Comparison of ENCODE assay signal across 9 cellular contexts in genomic region chr3:195892355-195893120, GRCh38. TPM values are rescaled to one million over a fixed set of nuclear protein-coding genes. Genes with fewer than 3 reads are reported as not detected.
DNase-seq lines count a peak whose midpoint lies in the region; TF ChIP-seq lines count a peak whose summit lies in the region.
"Had no signal": no experiment of that assay in that cellular context is flagged by ENCODE, and none has a peak within 500 bp of the region (broad histone marks: within the 10 kb centered on the region; RNA-seq: fewer than 3 reads in every experiment).

No MANE protein-coding gene starts in this region.

- intact Hi-C loops in thyroid gland (cut with DNase I): no loop called here
- intact Hi-C loops in CD4-positive, alpha-beta memory T cell (cut with micrococcal nuclease): no loop called here
- intact Hi-C loops in activated CD4-positive, alpha-beta T cell treated with anti-CD3 and anti-CD28 coated beads, Interleukin-2, amount 10 ng/mL, durations not matched to agents 24 days and 14 days (cut with micrococcal nuclease): no loop called here

- H3K36me3 ChIP-seq in thyroid gland: no peaks in the 10 kb centered on the region
- H3K36me3 ChIP-seq in CD4-positive, alpha-beta memory T cell (ENCODE audit: insufficient read depth, low read length): peaks cover 8% of the 10 kb centered on the region

- POLR2A ChIA-PET in CD4-positive, alpha-beta memory T cell (lab: Charles Lee; ENCODE audit: partially characterized antibody): interaction anchor here (1.1 to 9.0 kb wide), 3 partner anchors 15 to 21 kb away, joined by 3 to 245 read pairs (median 73); partner anchors contain the start of gene TNK2
- POLR2A ChIA-PET in HEK293T (lab: Yijun Ruan, JAX): no interaction called here

- WGBS in thyroid gland, 2 donors: 2 to 15% methylated on average over 8 to 20 of the region's 28 CpGs

- no peak overlapping the region for H3K27ac Mint-ChIP-seq in CD4-positive, alpha-beta memory T cell
- no peak overlapping the region for H3K27ac Mint-ChIP-seq in activated CD4-positive, alpha-beta T cell treated with anti-CD3 and anti-CD28 coated beads, Interleukin-2, amount 10 ng/mL, durations not matched to agents 24 days and 14 days

- peak overlapping the region; percentile 64 to 75 (median 75) for H3K27ac ChIP-seq in thyroid gland
- no peak overlapping the region for H3K27ac ChIP-seq in CD4-positive, alpha-beta memory T cell (ENCODE audit: low read depth, low read length)

- TF ChIP-seq POLR2A in thyroid gland (IDR thresholded peaks at IDR 0.05): peak in 1 of 2 donors; percentile 47

- H3K4me3 Mint-ChIP-seq in CD4-positive, alpha-beta memory T cell: no peak overlapping the region
- H3K4me3 Mint-ChIP-seq in activated CD4-positive, alpha-beta T cell treated with anti-CD3 and anti-CD28 coated beads, Interleukin-2, amount 10 ng/mL, durations not matched to agents 24 days and 14 days: no peak overlapping the region

- H3K4me3 ChIP-seq in thyroid gland (replicated peaks in 1 of 3): peak overlapping the region in 1 of 3 donors; percentile 10
- H3K4me3 ChIP-seq in CD4-positive, alpha-beta memory T cell (ENCODE audit: low read length in 2 of 2): no peak overlapping the region

- H3K36me3 Mint-ChIP-seq in CD4-positive, alpha-beta memory T cell: peaks cover 4 to 19% of the 10 kb centered on the region in 2 donors
- H3K36me3 Mint-ChIP-seq in activated CD4-positive, alpha-beta T cell treated with anti-CD3 and anti-CD28 coated beads, Interleukin-2, amount 10 ng/mL, durations not matched to agents 24 days and 14 days (ENCODE audit: low read depth): peaks cover 12% of the 10 kb centered on the region

- no peaks in the 10 kb centered on the region for H3K27me3 Mint-ChIP-seq in CD4-positive, alpha-beta memory T cell
- H3K27me3 Mint-ChIP-seq in activated CD4-positive, alpha-beta T cell treated with anti-CD3 and anti-CD28 coated beads, Interleukin-2, amount 10 ng/mL, durations not matched to agents 24 days and 14 days: no peaks in the 10 kb centered on the region

- no peaks in the 10 kb centered on the region for H3K9me3 ChIP-seq in thyroid gland
- H3K9me3 ChIP-seq in CD4-positive, alpha-beta memory T cell (ENCODE audit: control insufficient read depth in 1 of 2, low read length in 2 of 2): no peaks in the 10 kb centered on the region

- H3K27me3 ChIP-seq in thyroid gland: no peaks in the 10 kb centered on the region
- no peaks in the 10 kb centered on the region for H3K27me3 ChIP-seq in CD4-positive, alpha-beta memory T cell (ENCODE audit: insufficient read depth, low read length)

- peaks cover 18 to 42% (median 22%) of the 10 kb centered on the region in 4 donors for H3K4me1 Mint-ChIP-seq in CD4-positive, alpha-beta memory T cell
- peaks cover 24% of the 10 kb centered on the region for H3K4me1 Mint-ChIP-seq in activated CD4-positive, alpha-beta T cell treated with anti-CD3 and anti-CD28 coated beads, Interleukin-2, amount 10 ng/mL, durations not matched to agents 24 days and 14 days

- CTCF ChIA-PET in CD4-positive, alpha-beta memory T cell (lab: Charles Lee; ENCODE audit: partially characterized antibody): interaction anchor here (1.2 to 16.3 kb wide), 6 partner anchors 20 to 42 kb away, joined by 3 to 479 read pairs (median 22); partner anchors contain the start of gene TNK2
- CTCF ChIA-PET in HEK293T (lab: Yijun Ruan, JAX): no interaction called here

- peak in 2 of 6 experiments; percentile 26 to 29 for TF ChIP-seq CTCF in thyroid gland (IDR thresholded peaks at IDR 0.05)

- DNase-seq in NCI-H2081 treated with DMSO at 0.1 percent for 48 hours (lab: John Stamatoyannopoulos, UW) (peak; percentile 70), dermis microvascular lymphatic vessel endothelial cell (ENCODE audit: low read depth in 2 of 2) (peak; percentile 69 to 78), medulla oblongata (ENCODE audit: extremely low spot score) (peak; percentile 95), thyroid gland (peak; percentile 73 to 87), NCI-H748 treated with DMSO at 0.1 percent for 48 hours (lab: John Stamatoyannopoulos, UW) (no peak), HEK293T (ENCODE audit: extremely low spot score) (no peak)
- DNase-seq in CD4-positive, alpha-beta memory T cell: no peak
- no peak for DNase-seq in activated CD4-positive, alpha-beta T cell treated with anti-CD3 and anti-CD28 coated beads, Interleukin-2, amount 10 ng/mL, durations not matched to agents 24 days and 14 days
- DNase-seq: stimulated activated CD8-positive, alpha-beta memory T cell treated with anti-CD3 and anti-CD28 coated beads, Interleukin-4, amount 100 ng/mL, for 48 hours had no signal

- H3K4me1 ChIP-seq in thyroid gland: peaks cover 46 to 58% of the 10 kb centered on the region in 2 donors
- H3K4me1 ChIP-seq in CD4-positive, alpha-beta memory T cell (ENCODE audit: insufficient read depth, low read length): peaks cover 34% of the 10 kb centered on the region

- no peaks in the 10 kb centered on the region for H3K9me3 Mint-ChIP-seq in CD4-positive, alpha-beta memory T cell
- no peaks in the 10 kb centered on the region for H3K9me3 Mint-ChIP-seq in activated CD4-positive, alpha-beta T cell treated with anti-CD3 and anti-CD28 coated beads, Interleukin-2, amount 10 ng/mL, durations not matched to agents 24 days and 14 days

TF ChIP-seq in HEK293T, 16 proteins besides CTCF, POLR2A, EP300 and RAD21:
- no peak for TF ChIP-seq ARNT (IDR thresholded peaks at IDR 0.05)
- TF ChIP-seq FOXK2 (IDR thresholded peaks at IDR 0.05): no peak
- TF ChIP-seq BHLHE40 (IDR thresholded peaks at IDR 0.05; ENCODE audit: borderline replicate concordance): no peak
- no peak for TF ChIP-seq TARDBP (IDR thresholded peaks at IDR 0.05)
- no peak for TF ChIP-seq HDGF (IDR thresholded peaks at IDR 0.05; ENCODE audit: borderline replicate concordance)
- TF ChIP-seq SUZ12 (IDR thresholded peaks at IDR 0.05): no peak
- TF ChIP-seq SP1 (IDR thresholded peaks at IDR 0.05): no peak
- no peak for TF ChIP-seq FOXA1 (IDR thresholded peaks at IDR 0.05)
- no peak for TF ChIP-seq ZNF384 (IDR thresholded peaks at IDR 0.05)
- TF ChIP-seq ELF4 (IDR thresholded peaks at IDR 0.05): no peak
- TF ChIP-seq FOXM1 (IDR thresholded peaks at IDR 0.05; ENCODE audit: borderline replicate concordance): no peak

RNA-seq across cellular contexts. Expression of gene TNK2, which starts 15.8 kb away (rescaled TPM):
- total RNA-seq in dermis microvascular lymphatic vessel endothelial cell: 11.3 and 13.4 TPM in 2 replicates
- total RNA-seq in thyroid gland: 10 to 100 TPM; 10.2 to 21.1 (median 12.7) TPM
- total RNA-seq in CD4-positive, alpha-beta memory T cell: 100 to 1,000 TPM; 136 to 164 TPM
- polyA plus RNA-seq in CD4-positive, alpha-beta memory T cell: 1 to 10 TPM in 1 of 2 donors, under 1 TPM in 1; 0.18 to 3.4 TPM
- 101 and 110 TPM in 2 replicates for total RNA-seq in activated CD4-positive, alpha-beta T cell treated with anti-CD3 and anti-CD28 coated beads, Interleukin-2, amount 10 ng/mL, durations not matched to agents 24 days and 14 days

Comparison
In these comparisons a context has a peak if more than half of its experiments do, and no peak if none do; other contexts are left out.
1. DNase-seq: peak in NCI-H2081 treated with DMSO at 0.1 percent for 48 hours (single experiment), dermis microvascular lymphatic vessel endothelial cell (2 of 2), medulla oblongata (single experiment) and thyroid gland (2 of 2); none in CD4-positive, alpha-beta memory T cell (0 of 5), activated CD4-positive, alpha-beta T cell treated with anti-CD3 and anti-CD28 coated beads, Interleukin-2, amount 10 ng/mL, durations not matched to agents 24 days and 14 days (single experiment), NCI-H748 treated with DMSO at 0.1 percent for 48 hours (single experiment) and HEK293T (single experiment).